ENCODE assay signal across 1 cellular context in genomic region chr15:98903377-98904018, GRCh38.
TF ChIP-seq lines count a peak whose summit lies in the region.

No MANE protein-coding gene starts in this region.

TF ChIP-seq in HepG2, 621 proteins besides CTCF, POLR2A, EP300 and RAD21 (continued from another document):
- TF ChIP-seq ZNF18 (CRISPR knock-in tag; IDR thresholded peaks at IDR 0.05; ENCODE audit: insufficient replicate concordance) (no peak), ZNF564 (CRISPR knock-in tag; IDR thresholded peaks at IDR 0.05) (no peak), NFYC (CRISPR knock-in tag; IDR thresholded peaks at IDR 0.05) (no peak), MAFF (IDR thresholded peaks at IDR 0.05; ENCODE audit: low read depth, low read length) (no peak), ZNF281 (CRISPR knock-in tag; IDR thresholded peaks at IDR 0.05; ENCODE audit: borderline replicate concordance) (no peak), NONO (IDR thresholded peaks at IDR 0.05) (no peak), NONO (CRISPR knock-in tag; conservative IDR thresholded peaks at IDR 0.05) (no peak), FOXK2 (IDR thresholded peaks at IDR 0.05) (no peak)
